Comparison of ENCODE assay signal across 21 cellular contexts in the genomic region with DNA sequence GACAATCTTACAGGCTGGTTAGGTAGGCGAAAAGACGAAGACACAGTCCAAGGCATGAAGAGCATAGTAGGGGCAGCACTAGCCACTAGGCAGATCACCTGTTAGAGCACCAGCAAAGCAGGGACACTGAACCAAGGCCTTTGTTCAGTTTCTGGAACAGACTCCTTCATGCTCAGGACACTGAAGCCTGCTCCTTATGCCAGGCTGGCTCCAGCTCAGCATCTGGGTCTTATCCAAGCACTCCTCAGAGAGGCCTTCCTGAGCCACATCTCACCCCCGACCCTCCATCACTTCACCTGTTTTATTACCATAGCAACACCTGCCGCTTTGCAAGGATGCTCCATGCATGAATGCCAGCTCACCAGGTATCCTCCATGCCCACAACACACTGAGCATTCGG. TPM values are rescaled to one million over a fixed set of nuclear protein-coding genes. Genes with fewer than 3 reads are reported as not detected.
DNase-seq lines count a peak whose midpoint lies in the region.
"Had no signal": no experiment of that assay in that cellular context is flagged by ENCODE, and none has a peak within 500 bp of the region (broad histone marks: within the 10 kb centered on the region; RNA-seq: fewer than 3 reads in every experiment).

No MANE protein-coding gene starts in this region.

- no peaks in the 10 kb centered on the region for H3K4me1 ChIP-seq in HAP-1
- H3K4me1 ChIP-seq: A549 had no signal

- H3K36me3 ChIP-seq in HAP-1 (replicated peaks) = no peaks in the 10 kb centered on the region
- H3K36me3 ChIP-seq: BLaER1 had no signal

- H3K27me3 ChIP-seq in HAP-1 (ENCODE audit: low read depth) = 0 out of 2 replicates have a peak, but pooled peaks cover 4% of the 10 kb centered on the region
- H3K27me3 ChIP-seq: BLaER1 had no signal

- no peaks in the 10 kb centered on the region for H3K9me3 ChIP-seq in HAP-1
- H3K9me3 ChIP-seq: A549, BLaER1, SK-N-SH had no signal

- DNase-seq in Ammon's horn (ENCODE audit: low spot score) = peak; percentile 47
- DNase-seq in G401 (ENCODE audit: low spot score) = peak; percentile 97
- peak; percentile 76 to 85 for DNase-seq in cerebellar nuclear complex (lab: John Stamatoyannopoulos, UW)
- DNase-seq in pons (ENCODE audit: low spot score) = peak; percentile 82
- DNase-seq in DMS 273 (lab: John Stamatoyannopoulos, UW; ENCODE audit: unreplicated experiment) = no peak
- DNase-seq in stimulated activated CD4-positive, alpha-beta T cell treated with anti-CD3 and anti-CD28 coated beads, Interleukin-15, amount 100 ng/mL, for 24 hours = no peak
- DNase-seq in HAP-1 (ENCODE audit: low spot score in 2 of 2) = no peak
- DNase-seq: Calu3; CD4-positive, alpha-beta memory T cell; DMS53; KG1; NCI-H1105 treated with DMSO at 0.1 percent for 48 hours; NCI-H2029; NCI-H2171 treated with DMSO at 0.1 percent for 48 hours; NCI-H510A; NCI-H82; SHP77 treated with DMSO at 0.1 percent for 48 hours; SK-N-SH had no signal

- H3K4me3 ChIP-seq in HAP-1 = no peak overlapping the region
- H3K4me3 ChIP-seq: A549, BLaER1 had no signal

- in situ Hi-C loops in G401 (cut with HindIII; ENCODE audit: low sequenced_read_pairs) = no loop called here
- in situ Hi-C loops in HAP-1 (cut with MboI; ENCODE audit: low sequenced_read_pairs) = no loop called here

RNA-seq across cellular contexts. Expression of a gene that starts 46.5 kb away (rescaled TPM):
- total RNA-seq in G401 (2014; rRNA removed; shearing (Covaris generic)) = 9.0 TPM in 1 of 2 replicates, not detected in the other
- total RNA-seq: RPMI7951 had no signal

Comparison
In these comparisons a context has a peak if more than half of its experiments do, and no peak if none do; other contexts are left out.
1. DNase-seq: peak in Ammon's horn (single experiment), G401 (single experiment), cerebellar nuclear complex (2 of 2) and pons (single experiment); none in DMS 273 (single experiment), stimulated activated CD4-positive, alpha-beta T cell treated with anti-CD3 and anti-CD28 coated beads, Interleukin-15, amount 100 ng/mL, for 24 hours (single experiment) and HAP-1 (0 of 2).